8 cellular contexts compared by ENCODE assay signal in the genomic region with DNA sequence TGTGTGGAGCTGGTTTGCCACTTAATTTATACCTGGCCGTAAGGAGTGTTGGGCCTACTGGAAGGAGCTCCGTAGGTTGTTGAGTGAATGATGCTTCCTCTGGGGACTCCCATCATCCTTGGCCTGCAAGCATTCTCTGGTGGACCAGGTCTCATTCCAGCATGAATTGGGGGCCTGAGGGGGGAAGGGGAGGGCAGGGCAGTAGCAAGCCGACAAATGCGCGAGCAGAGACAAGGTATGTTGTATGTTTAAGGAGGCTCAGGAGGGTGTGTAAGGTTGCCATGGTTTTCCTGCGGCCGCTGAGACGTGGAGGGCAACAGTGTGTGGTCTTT. TPM values are rescaled to one million over a fixed set of nuclear protein-coding genes. Genes with fewer than 3 reads are reported as not detected.
DNase-seq lines count a peak whose midpoint lies in the region; ATAC-seq and TF ChIP-seq lines count a peak whose summit lies in the region.

No MANE protein-coding gene starts in this region.

- H3K4me3 ChIP-seq in left ventricle myocardium inferior (peak overlapping the region; percentile 98), skin epidermis (peak overlapping the region; percentile 82 to 100 (median 98))

- H3K4me1 Mint-ChIP-seq in T-helper 1 cell treated with Interleukin-12 subunit alpha and Interleukin-12 subunit beta and Interleukin-4 antibody, amounts not matched to agents 30 μg/mL and 1 μg/mL, for 36 hours (ENCODE audit: low read depth) = peaks cover 19% of the 10 kb centered on the region
- peaks cover 13% of the 10 kb centered on the region for H3K4me1 Mint-ChIP-seq in WTC11

- peaks cover 38% of the 10 kb centered on the region for H3K4me1 ChIP-seq in left ventricle myocardium inferior

- H3K36me3 Mint-ChIP-seq in T-helper 1 cell treated with Interleukin-12 subunit alpha and Interleukin-12 subunit beta and Interleukin-4 antibody, amounts not matched to agents 30 μg/mL and 1 μg/mL, for 36 hours (ENCODE audit: low read depth) = peaks cover 65% of the 10 kb centered on the region
- peaks cover 68% of the 10 kb centered on the region for H3K36me3 Mint-ChIP-seq in WTC11

- CTCF ChIA-PET in WTC11 (lab: Charles Lee) = no interaction called here

- peak overlapping the region; percentile 92 for H3K27ac Mint-ChIP-seq in T-helper 1 cell treated with Interleukin-12 subunit alpha and Interleukin-12 subunit beta and Interleukin-4 antibody, amounts not matched to agents 30 μg/mL and 1 μg/mL, for 36 hours
- peak overlapping the region; percentile 70 for H3K27ac Mint-ChIP-seq in WTC11

- H3K4me3 Mint-ChIP-seq in T-helper 1 cell treated with Interleukin-12 subunit alpha and Interleukin-12 subunit beta and Interleukin-4 antibody, amounts not matched to agents 30 μg/mL and 1 μg/mL, for 36 hours = peak overlapping the region; percentile 95
- peak overlapping the region; percentile 93 for H3K4me3 Mint-ChIP-seq in WTC11

- peaks cover 57% of the 10 kb centered on the region for H3K9me3 Mint-ChIP-seq in T-helper 1 cell treated with Interleukin-12 subunit alpha and Interleukin-12 subunit beta and Interleukin-4 antibody, amounts not matched to agents 30 μg/mL and 1 μg/mL, for 36 hours
- peaks cover 37% of the 10 kb centered on the region for H3K9me3 Mint-ChIP-seq in WTC11

- H3K27me3 Mint-ChIP-seq in T-helper 1 cell treated with Interleukin-12 subunit alpha and Interleukin-12 subunit beta and Interleukin-4 antibody, amounts not matched to agents 30 μg/mL and 1 μg/mL, for 36 hours (ENCODE audit: low read depth) = peaks cover 3% of the 10 kb centered on the region
- peaks cover 27% of the 10 kb centered on the region for H3K27me3 Mint-ChIP-seq in WTC11 (ENCODE audit: low read depth)

- no peak for TF ChIP-seq CTCF in WTC11 (IDR thresholded peaks at IDR 0.05)
- TF ChIP-seq CTCF in left ventricle myocardium inferior (IDR thresholded peaks at IDR 0.05; ENCODE audit: borderline replicate concordance) = no peak

- ATAC-seq in WTC11 (peak; percentile 6; the same call in 1 of the 2 replicates), HG03457 (IDR thresholded peaks at IDR 0.05; ENCODE audit: unreplicated experiment) (no peak), GM18858 (IDR thresholded peaks at IDR 0.05; ENCODE audit: unreplicated experiment) (no peak)

- DNase-seq in T-helper 1 cell (no peak), WTC11 (ENCODE audit: low spot score) (no peak), left ventricle myocardium inferior (no peak), NCI-H774 (lab: John Stamatoyannopoulos, UW) (no peak)

- H3K36me3 ChIP-seq in left ventricle myocardium inferior = peaks cover 35% of the 10 kb centered on the region

- POLR2A ChIA-PET in WTC11 (lab: Charles Lee) = interaction anchor here (1.0 kb wide), 1 partner anchor 197 kb away, joined by 3 read pairs; the partner anchor contains the start of gene ZNF548

- peak overlapping the region; percentile 89 for H3K27ac ChIP-seq in left ventricle myocardium inferior (replicated peaks)
- H3K27ac ChIP-seq in skin epidermis = peak overlapping the region in 20 of 21 experiments; percentile 62 to 95 (median 90)

- peaks cover 8% of the 10 kb centered on the region for H3K27me3 ChIP-seq in left ventricle myocardium inferior (ENCODE audit: low read depth)

- H3K9me3 ChIP-seq in left ventricle myocardium inferior (replicated peaks) = no peaks in the 10 kb centered on the region

- intact Hi-C loops in left ventricle myocardium inferior (cut with micrococcal nuclease) = no loop called here

TF ChIP-seq in WTC11, 78 proteins besides CTCF, POLR2A, EP300 and RAD21:
- TF ChIP-seq ZNF423 (CRISPR knock-in tag; IDR thresholded peaks at IDR 0.05) (no peak), ESRRA (CRISPR knock-in tag; IDR thresholded peaks at IDR 0.05; ENCODE audit: borderline replicate concordance) (no peak), RELA (CRISPR knock-in tag; IDR thresholded peaks at IDR 0.05; ENCODE audit: borderline replicate concordance) (no peak), IRF1 (CRISPR knock-in tag; IDR thresholded peaks at IDR 0.05) (no peak), KAT7 (CRISPR knock-in tag; IDR thresholded peaks at IDR 0.05; ENCODE audit: borderline replicate concordance) (no peak), HMGA2 (CRISPR knock-in tag; IDR thresholded peaks at IDR 0.05) (no peak), ZNF232 (CRISPR knock-in tag; IDR thresholded peaks at IDR 0.05) (no peak), PRDM15 (CRISPR knock-in tag; IDR thresholded peaks at IDR 0.05) (no peak)
- TF ChIP-seq, protein P1, sequence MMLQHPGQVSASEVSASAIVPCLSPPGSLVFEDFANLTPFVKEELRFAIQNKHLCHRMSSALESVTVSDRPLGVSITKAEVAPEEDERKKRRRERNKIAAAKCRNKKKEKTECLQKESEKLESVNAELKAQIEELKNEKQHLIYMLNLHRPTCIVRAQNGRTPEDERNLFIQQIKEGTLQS (CRISPR knock-in tag; conservative IDR thresholded peaks at IDR 0.05) = no peak
- TF ChIP-seq, protein P2, sequence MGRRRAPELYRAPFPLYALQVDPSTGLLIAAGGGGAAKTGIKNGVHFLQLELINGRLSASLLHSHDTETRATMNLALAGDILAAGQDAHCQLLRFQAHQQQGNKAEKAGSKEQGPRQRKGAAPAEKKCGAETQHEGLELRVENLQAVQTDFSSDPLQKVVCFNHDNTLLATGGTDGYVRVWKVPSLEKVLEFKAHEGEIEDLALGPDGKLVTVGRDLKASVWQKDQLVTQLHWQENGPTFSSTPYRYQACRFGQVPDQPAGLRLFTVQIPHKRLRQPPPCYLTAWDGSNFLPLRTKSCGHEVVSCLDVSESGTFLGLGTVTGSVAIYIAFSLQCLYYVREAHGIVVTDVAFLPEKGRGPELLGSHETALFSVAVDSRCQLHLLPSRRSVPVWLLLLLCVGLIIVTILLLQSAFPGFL (CRISPR knock-in tag; IDR thresholded peaks at IDR 0.05; ENCODE audit: borderline replicate concordance) = no peak

RNA-seq across cellular contexts. Expression of gene ZNF264, which starts 0.7 kb away (rescaled TPM):
- total RNA-seq in WTC11 (2021) (24.0 to 27.0 TPM (median 26.6 TPM) in 3 replicates), left ventricle myocardium inferior (15.5 TPM)

RNA-seq across cellular contexts. Expression of gene DUXA, which starts 24.7 kb away (rescaled TPM):
- total RNA-seq in WTC11 (2021) (not detected in 3 replicates), left ventricle myocardium inferior (not detected)

RNA-seq across cellular contexts. Expression of gene AURKC, which starts 38.8 kb away (rescaled TPM):
- 3.6 to 6.7 TPM (median 5.1 TPM) in 3 replicates for total RNA-seq in WTC11 (2021)
- 1.2 TPM for total RNA-seq in left ventricle myocardium inferior

RNA-seq across cellular contexts. Expression of gene ZIM3, which starts 47.0 kb away (rescaled TPM):
- not detected in 3 replicates for total RNA-seq in WTC11 (2021)
- not detected for total RNA-seq in left ventricle myocardium inferior

RNA-seq across cellular contexts. Expression of gene ZNF805, which starts 48.4 kb away (rescaled TPM):
- total RNA-seq in WTC11 (2021) = 16.1 to 18.2 TPM (median 17.9 TPM) in 3 replicates
- 8.4 TPM for total RNA-seq in left ventricle myocardium inferior
